ENCODE assay signal across 13 cellular contexts in the genomic region with DNA sequence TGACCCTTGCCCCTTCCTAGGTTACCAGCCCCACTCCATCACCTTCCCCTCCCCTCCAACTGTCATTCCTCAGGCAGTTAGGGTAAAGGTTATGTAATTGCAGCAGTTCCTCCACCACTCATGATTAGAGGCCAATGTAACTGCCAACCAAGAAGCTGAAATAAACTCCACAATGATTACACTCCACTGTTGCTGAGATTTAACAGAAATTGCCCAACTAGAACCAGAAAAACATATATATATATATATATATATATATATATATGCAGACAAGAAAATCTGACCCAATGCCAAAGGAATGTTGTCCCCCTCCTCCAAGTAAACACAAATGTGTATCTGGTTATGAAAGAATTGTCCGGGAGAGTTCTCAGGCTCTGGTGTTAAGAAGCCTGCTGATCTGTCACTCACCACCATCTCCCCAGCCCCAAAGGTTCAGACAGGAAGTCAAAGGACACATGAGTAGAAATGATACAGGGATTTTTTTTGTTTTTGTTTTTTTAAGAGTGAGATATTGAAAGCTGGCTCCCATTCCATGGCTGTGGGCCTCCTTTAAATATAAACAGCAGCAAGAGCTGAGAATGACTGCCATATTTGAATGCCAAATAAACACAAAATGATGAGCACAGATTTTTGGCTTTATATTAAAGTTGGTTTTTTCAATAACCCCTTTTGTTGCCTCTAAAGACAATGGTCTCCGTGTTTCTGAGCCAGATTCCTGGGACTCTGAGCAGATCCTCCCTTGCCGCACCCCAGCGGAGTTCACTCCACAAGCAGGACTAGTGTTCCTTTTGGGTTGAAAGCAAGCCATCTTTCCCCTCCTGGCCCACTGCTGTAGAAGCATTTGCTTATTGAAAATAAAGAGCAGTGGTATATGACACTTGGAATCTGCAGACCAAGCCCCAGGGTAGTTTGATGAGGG.
DNase-seq lines count a peak whose midpoint lies in the region; ATAC-seq, FAIRE-seq and TF ChIP-seq lines count a peak whose summit lies in the region.
"Had no signal": no experiment of that assay in that cellular context is flagged by ENCODE, and none has a peak within 500 bp of the region (broad histone marks: within the 10 kb centered on the region; RNA-seq: fewer than 3 reads in every experiment).

No MANE protein-coding gene starts in this region.

- no peak for TF ChIP-seq CTCF in fibroblast of lung (conservative IDR thresholded peaks at IDR 0.05 in 1 of 2, IDR thresholded peaks at IDR 0.05 in 1 of 2; ENCODE audit: low read depth in 1 of 2, low read length in 2 of 2)
- TF ChIP-seq CTCF in nephron progenitor cell (IDR thresholded peaks at IDR 0.05): no peak
- TF ChIP-seq CTCF in activated CD8-positive, alpha-beta T cell treated with anti-CD3 and anti-CD28 coated beads for 36 hours (IDR thresholded peaks at IDR 0.05): no peak

- no peak overlapping the region for H3K4me3 ChIP-seq in fibroblast of lung (replicated peaks in 1 of 4; ENCODE audit: control extremely low read depth in 1 of 4, insufficient read depth in 1 of 4, low read depth in 3 of 4, low read length in 4 of 4)
- H3K4me3 ChIP-seq: K562 had no signal

- no peaks in the 10 kb centered on the region for H4K20me1 ChIP-seq in fibroblast of lung (ENCODE audit: control insufficient read depth, extremely low read depth, insufficient read depth, low read length)

- intact Hi-C loops in activated CD8-positive, alpha-beta T cell treated with anti-CD3 and anti-CD28 coated beads for 36 hours (cut with micrococcal nuclease): no loop called here

- H3K9ac ChIP-seq in fibroblast of lung (ENCODE audit: insufficient read depth, low read length): no peak overlapping the region

- DNase-seq in Ammon's horn (ENCODE audit: low spot score) (peak; percentile 77), NOMO-1 treated with DMSO at 0.1 percent for 48 hours (lab: John Stamatoyannopoulos, UW; ENCODE audit: unreplicated experiment) (peak; percentile 72), fibroblast of lung (ENCODE audit: low read depth in 2 of 2) (peak; percentile 36 to 72), nephron progenitor cell (no peak), GM19239 (ENCODE audit: insufficient read length, low spot score) (no peak), KBM-7 (no peak)
- DNase-seq in activated CD8-positive, alpha-beta T cell treated with anti-CD3 and anti-CD28 coated beads for 36 hours: no peak
- DNase-seq: GDM1; NCI-H2081 treated with DMSO at 0.1 percent for 48 hours; stimulated activated naive CD4-positive, alpha-beta T cell treated with Interleukin-2 at 50 U/mL for 16 hours; T-helper 17 cell had no signal

- H3K9me3 ChIP-seq in fibroblast of lung (ENCODE audit: control insufficient read depth, insufficient read depth, low read depth, low read length): no peaks in the 10 kb centered on the region

- in situ Hi-C loops in KBM-7 (cut with MboI; ENCODE audit: low pct_unique_long_range_greater_than_20kb, low sequenced_read_pairs): no loop called here

- CTCF ChIA-PET in activated CD8-positive, alpha-beta T cell treated with anti-CD3 and anti-CD28 coated beads for 36 hours (lab: Charles Lee): no interaction called here

- peak overlapping the region; percentile 97 for H3K27ac Mint-ChIP-seq in nephron progenitor cell
- H3K27ac Mint-ChIP-seq in activated CD8-positive, alpha-beta T cell treated with anti-CD3 and anti-CD28 coated beads for 36 hours: no peak overlapping the region
- H3K27ac Mint-ChIP-seq: T-helper 17 cell had no signal

- POLR2A ChIA-PET in activated CD8-positive, alpha-beta T cell treated with anti-CD3 and anti-CD28 coated beads for 36 hours (lab: Charles Lee): no interaction called here

- no peak overlapping the region for H2AFZ ChIP-seq in fibroblast of lung (ENCODE audit: low read length)

- peak overlapping the region; percentile 40 for H3K4me3 Mint-ChIP-seq in nephron progenitor cell
- no peak overlapping the region for H3K4me3 Mint-ChIP-seq in activated CD8-positive, alpha-beta T cell treated with anti-CD3 and anti-CD28 coated beads for 36 hours
- H3K4me3 Mint-ChIP-seq: T-helper 17 cell had no signal

- H3K79me2 ChIP-seq in fibroblast of lung (ENCODE audit: control insufficient read depth, insufficient read depth, low read length): no peaks in the 10 kb centered on the region

- H3K4me1 ChIP-seq in fibroblast of lung (ENCODE audit: control insufficient read depth, extremely low read depth, insufficient read depth, low read length): peaks cover 6% of the 10 kb centered on the region

- no peak for ATAC-seq in activated CD8-positive, alpha-beta T cell treated with anti-CD3 and anti-CD28 coated beads for 36 hours
- no peak for ATAC-seq in HG02870 (IDR thresholded peaks at IDR 0.05; ENCODE audit: unreplicated experiment)
- ATAC-seq: K562, T-helper 17 cell had no signal

- no peaks in the 10 kb centered on the region for H3K9me3 Mint-ChIP-seq in nephron progenitor cell
- no peaks in the 10 kb centered on the region for H3K9me3 Mint-ChIP-seq in activated CD8-positive, alpha-beta T cell treated with anti-CD3 and anti-CD28 coated beads for 36 hours

- H3K36me3 ChIP-seq in fibroblast of lung (ENCODE audit: control insufficient read depth, insufficient read depth, low read length): no peaks in the 10 kb centered on the region

- no peak for FAIRE-seq in GM19239 (lab: Jason Lieb, UNC)
- FAIRE-seq: K562 had no signal

- peaks cover 2% of the 10 kb centered on the region for H3K27me3 Mint-ChIP-seq in nephron progenitor cell (ENCODE audit: low read depth, poor library complexity)
- peaks cover 2% of the 10 kb centered on the region for H3K27me3 Mint-ChIP-seq in activated CD8-positive, alpha-beta T cell treated with anti-CD3 and anti-CD28 coated beads for 36 hours

- H3K4me2 ChIP-seq in fibroblast of lung (ENCODE audit: extremely low read depth, insufficient read depth, low read length): no peak overlapping the region

- H3K36me3 Mint-ChIP-seq in nephron progenitor cell (ENCODE audit: low read depth): no peaks in the 10 kb centered on the region
- H3K36me3 Mint-ChIP-seq in activated CD8-positive, alpha-beta T cell treated with anti-CD3 and anti-CD28 coated beads for 36 hours (ENCODE audit: low read depth): no peaks in the 10 kb centered on the region

- H3K4me1 Mint-ChIP-seq in nephron progenitor cell: peaks cover 32% of the 10 kb centered on the region
- no peaks in the 10 kb centered on the region for H3K4me1 Mint-ChIP-seq in activated CD8-positive, alpha-beta T cell treated with anti-CD3 and anti-CD28 coated beads for 36 hours (ENCODE audit: low read depth)

- H3K27ac ChIP-seq in fibroblast of lung (ENCODE audit: insufficient read depth, low read length): no peak overlapping the region

- no peaks in the 10 kb centered on the region for H3K27me3 ChIP-seq in fibroblast of lung (ENCODE audit: control insufficient read depth, insufficient read depth, low read length)

Comparison
In these comparisons a context has a peak if more than half of its experiments do, and no peak if none do; other contexts are left out.
1. DNase-seq: peak in Ammon's horn (single experiment), NOMO-1 treated with DMSO at 0.1 percent for 48 hours (single experiment) and fibroblast of lung (2 of 2); none in nephron progenitor cell (single experiment), GM19239 (single experiment), activated CD8-positive, alpha-beta T cell treated with anti-CD3 and anti-CD28 coated beads for 36 hours (single experiment) and KBM-7 (single experiment).